Comparison of ENCODE assay signal across 37 cellular contexts in genomic region chr3:65347166-65347565, GRCh38.
"Had no signal": no experiment of that assay in that cellular context is flagged by ENCODE, and none has a peak within 500 bp of the region (broad histone marks: within the 10 kb centered on the region; RNA-seq: fewer than 3 reads in every experiment).

No MANE protein-coding gene starts in this region.

- H3K4me3 Mint-ChIP-seq: activated B cell treated with CpG ODN at 0.5 μM for 24 hours; activated CD8-positive, alpha-beta T cell treated with anti-CD3 and anti-CD28 coated beads for 36 hours; activated naive CD4-positive, alpha-beta T cell treated with anti-CD3 and anti-CD28 coated beads for 36 hours; activated naive CD4-positive, alpha-beta T cell treated with anti-CD3 and anti-CD28 coated beads, Interleukin-2, amount 50 U/mL, for 24 hours; activated naive CD8-positive, alpha-beta T cell treated with anti-CD3 and anti-CD28 coated beads for 36 hours; activated naive CD8-positive, alpha-beta T cell treated with anti-CD3 and anti-CD28 coated beads, Interleukin-2, amount 50 U/mL, for 24 hours; activated T-helper 1 cell treated with anti-CD3 and anti-CD28 coated beads, Interleukin-12 subunit alpha, Interleukin-12 subunit beta, Interleukin-2, Interleukin-4 antibody, amounts not matched to agents 30 ng/mL and 10 ng/mL and 1 ng/mL, durations not matched to agents 14 hours and 24 hours and 36 hours; endodermal cell; T-helper 17 cell; T-helper 2 cell treated with Interferon-gamma antibody and Interleukin-4, amounts not matched to agents 5 μg/mL and 100 μg/mL, for 36 hours had no signal

- FAIRE-seq: colon had no signal

- H3K27ac Mint-ChIP-seq: activated B cell treated with CpG ODN at 0.5 μM for 24 hours; activated CD8-positive, alpha-beta T cell treated with anti-CD3 and anti-CD28 coated beads for 36 hours; activated naive CD4-positive, alpha-beta T cell treated with anti-CD3 and anti-CD28 coated beads for 36 hours; activated naive CD4-positive, alpha-beta T cell treated with anti-CD3 and anti-CD28 coated beads, Interleukin-2, amount 50 U/mL, for 24 hours; activated naive CD8-positive, alpha-beta T cell treated with anti-CD3 and anti-CD28 coated beads for 36 hours; activated naive CD8-positive, alpha-beta T cell treated with anti-CD3 and anti-CD28 coated beads, Interleukin-2, amount 50 U/mL, for 24 hours; activated T-helper 1 cell treated with anti-CD3 and anti-CD28 coated beads, Interleukin-12 subunit alpha, Interleukin-12 subunit beta, Interleukin-2, Interleukin-4 antibody, amounts not matched to agents 30 ng/mL and 10 ng/mL and 1 ng/mL, durations not matched to agents 14 hours and 24 hours and 36 hours; activated T-helper 2 cell treated with anti-CD3 and anti-CD28 coated beads, Interferon-gamma antibody, Interleukin-2, Interleukin-4, amounts not matched to agents 10 μg/mL and 5 μg/mL and 100 μg/mL, durations not matched to agents 14 hours and 24 hours and 36 hours; endodermal cell; T-helper 17 cell; T-helper 2 cell treated with Interferon-gamma antibody and Interleukin-4, amounts not matched to agents 5 μg/mL and 100 μg/mL, for 36 hours had no signal

- H3K4me1 Mint-ChIP-seq: activated B cell treated with CpG ODN at 0.5 μM for 24 hours; activated naive CD4-positive, alpha-beta T cell treated with anti-CD3 and anti-CD28 coated beads, Interleukin-2, amount 50 U/mL, for 24 hours; activated naive CD8-positive, alpha-beta T cell treated with anti-CD3 and anti-CD28 coated beads for 36 hours; activated naive CD8-positive, alpha-beta T cell treated with anti-CD3 and anti-CD28 coated beads, Interleukin-2, amount 50 U/mL, for 24 hours; T-helper 17 cell had no signal

- H3K36me3 Mint-ChIP-seq: activated naive CD4-positive, alpha-beta T cell treated with anti-CD3 and anti-CD28 coated beads, Interleukin-2, amount 50 U/mL, for 24 hours; activated naive CD8-positive, alpha-beta T cell treated with anti-CD3 and anti-CD28 coated beads for 36 hours had no signal

- H3K27me3 ChIP-seq: adrenal gland, body of pancreas, dorsolateral prefrontal cortex, esophagus muscularis mucosa, gastrocnemius medialis, heart left ventricle had no signal

- H3K27me3 Mint-ChIP-seq: activated B cell treated with CpG ODN at 0.5 μM for 24 hours; activated CD8-positive, alpha-beta T cell treated with anti-CD3 and anti-CD28 coated beads for 36 hours; activated naive CD4-positive, alpha-beta T cell treated with anti-CD3 and anti-CD28 coated beads, Interleukin-2, amount 50 U/mL, for 24 hours; activated naive CD8-positive, alpha-beta T cell treated with anti-CD3 and anti-CD28 coated beads for 36 hours; T-helper 17 cell had no signal

- H3K27ac ChIP-seq: adrenal gland, body of pancreas, dorsolateral prefrontal cortex, esophagus muscularis mucosa, foreskin keratinocyte, gastrocnemius medialis, WERI-Rb-1 had no signal

- H3K9me3 Mint-ChIP-seq: activated B cell treated with CpG ODN at 0.5 μM for 24 hours; activated naive CD4-positive, alpha-beta T cell treated with anti-CD3 and anti-CD28 coated beads for 36 hours; activated T-helper 1 cell treated with anti-CD3 and anti-CD28 coated beads, Interleukin-12 subunit alpha, Interleukin-12 subunit beta, Interleukin-2, Interleukin-4 antibody, amounts not matched to agents 30 ng/mL and 10 ng/mL and 1 ng/mL, durations not matched to agents 14 hours and 24 hours and 36 hours; activated T-helper 2 cell treated with anti-CD3 and anti-CD28 coated beads, Interferon-gamma antibody, Interleukin-2, Interleukin-4, amounts not matched to agents 10 μg/mL and 5 μg/mL and 100 μg/mL, durations not matched to agents 14 hours and 24 hours and 36 hours; endodermal cell; T-helper 2 cell treated with Interferon-gamma antibody and Interleukin-4, amounts not matched to agents 5 μg/mL and 100 μg/mL, for 36 hours had no signal

- DNase-seq: activated B cell treated with CpG ODN at 0.5 μM for 24 hours; activated CD4-positive, alpha-beta T cell treated with anti-CD3 and anti-CD28 coated beads for 48 hours; activated CD4-positive, alpha-beta T cell treated with anti-CD3 and anti-CD28 coated beads, Interleukin-2, amount 50 U/mL, for 1 hour; activated CD4-positive, alpha-beta T cell treated with anti-CD3 and anti-CD28 coated beads, Interleukin-2, amount 50 U/mL, for 48 hours; activated CD8-positive, alpha-beta memory T cell treated with anti-CD3 and anti-CD28 coated beads for 24 hours; activated CD8-positive, alpha-beta T cell treated with anti-CD3 and anti-CD28 coated beads for 36 hours; activated effector memory CD4-positive, alpha-beta T cell treated with anti-CD3 and anti-CD28 coated beads, Interleukin-2, amount 50 U/mL, for 16 hours; activated naive CD4-positive, alpha-beta T cell treated with anti-CD3 and anti-CD28 coated beads for 36 hours; activated naive CD8-positive, alpha-beta T cell treated with anti-CD3 and anti-CD28 coated beads for 36 hours; activated naive CD8-positive, alpha-beta T cell treated with anti-CD3 and anti-CD28 coated beads, Interleukin-2, amount 50 U/mL, for 24 hours; activated T-cell treated with anti-CD3 and anti-CD28 coated beads, Interleukin-2, amount 50 U/mL, for 1 hour; activated T-cell treated with anti-CD3 and anti-CD28 coated beads, Interleukin-2, amount 50 U/mL, for 48 hours; adrenal gland; amygdala; aorta; body of pancreas; caudate nucleus; cortex of kidney; dorsolateral prefrontal cortex; effector memory CD4-positive, alpha-beta T cell; endodermal cell; erythroblast; foreskin keratinocyte; gastrocnemius medialis; glutamatergic neuron; heart left ventricle; T-helper 1 cell; T-helper 17 cell; T1000; WERI-Rb-1 had no signal

- H3K4me3 ChIP-seq: adrenal gland, body of pancreas, dorsolateral prefrontal cortex, esophagus muscularis mucosa, gastrocnemius medialis, heart left ventricle had no signal

- H3K36me3 ChIP-seq: adrenal gland, esophagus muscularis mucosa, gastrocnemius medialis, heart left ventricle, WERI-Rb-1 had no signal

- H3K4me1 ChIP-seq: adrenal gland, body of pancreas, esophagus muscularis mucosa, foreskin keratinocyte, gastrocnemius medialis had no signal

- H3K9me3 ChIP-seq: adrenal gland, body of pancreas, esophagus muscularis mucosa, gastrocnemius medialis, heart left ventricle had no signal

- ATAC-seq: activated CD4-positive, CD25-positive, alpha-beta regulatory T cell treated with anti-CD3 and anti-CD28 coated beads, Interleukin-2, amount 50 U/mL, for 24 hours; activated CD8-positive, alpha-beta T cell treated with anti-CD3 and anti-CD28 coated beads for 36 hours; activated naive CD8-positive, alpha-beta T cell treated with anti-CD3 and anti-CD28 coated beads, Interleukin-2, amount 50 U/mL, for 24 hours; body of pancreas; foreskin keratinocyte; gastrocnemius medialis; T-helper 17 cell had no signal
